ENCODE assay signal across 8 cellular contexts in genomic region chr4:20253799-20254409, GRCh38. TPM values are rescaled to one million over a fixed set of nuclear protein-coding genes. Genes with fewer than 3 reads are reported as not detected.
DNase-seq lines count a peak whose midpoint lies in the region; ATAC-seq and TF ChIP-seq lines count a peak whose summit lies in the region.

No MANE protein-coding gene starts in this region.

- H2AFZ ChIP-seq in fibroblast of lung (ENCODE audit: low read length) (peak overlapping the region; percentile 77), neuronal stem cell (ENCODE audit: low read length) (peak overlapping the region; percentile 98)

- peaks cover 5% of the 10 kb centered on the region for H3K4me1 ChIP-seq in fibroblast of lung (ENCODE audit: control insufficient read depth, extremely low read depth, insufficient read depth, low read length)
- H3K4me1 ChIP-seq in neuronal stem cell (ENCODE audit: control insufficient read depth in 2 of 2, insufficient read depth in 1 of 2, low read depth in 1 of 2, low read length in 2 of 2) = peaks cover 15 to 23% of the 10 kb centered on the region in 2 donors

- no CpG with 5 or more reads among the region's 38 CpGs for WGBS in neuronal stem cell (ENCODE audit: extremely low coverage in 2 of 2, insufficient read length in 2 of 2, insufficient replicate concordance in 1 of 2), 2 donors

- no peak overlapping the region for H2BK5ac ChIP-seq in neuronal stem cell (ENCODE audit: low read length)

- no peak overlapping the region for H3K4ac ChIP-seq in neuronal stem cell (ENCODE audit: low read length)

- no peak overlapping the region for H4K8ac ChIP-seq in neuronal stem cell (ENCODE audit: low read depth, low read length)

- H2BK120ac ChIP-seq in neuronal stem cell (ENCODE audit: low read depth, low read length) = no peak overlapping the region

- no peaks in the 10 kb centered on the region for H3K9me3 ChIP-seq in fibroblast of lung (ENCODE audit: control insufficient read depth, insufficient read depth, low read depth, low read length)
- no peaks in the 10 kb centered on the region for H3K9me3 ChIP-seq in neuronal stem cell (replicated peaks in 1 of 2; ENCODE audit: control insufficient read depth in 2 of 2, insufficient read depth in 1 of 2, low read depth in 1 of 2, low read length in 2 of 2)

- DNase-seq in AG10803 (ENCODE audit: low read depth) (peak; percentile 45), HuH-7.5 (ENCODE audit: low spot score) (peak; percentile 42), fibroblast of lung (ENCODE audit: low read depth in 2 of 2) (peak; percentile 32 to 46), neuronal stem cell (ENCODE audit: low spot score) (peak; percentile 21), inferior parietal cortex (ENCODE audit: extremely low spot score) (no peak), SHP77 (lab: John Stamatoyannopoulos, UW) (no peak)
- no peak for DNase-seq in effector CD4-positive, alpha-beta T cell

- H2AK5ac ChIP-seq in neuronal stem cell (ENCODE audit: low read depth, low read length) = peak overlapping the region; percentile 63

- peak overlapping the region; percentile 67 for H3K9ac ChIP-seq in fibroblast of lung (ENCODE audit: insufficient read depth, low read length)
- peak overlapping the region; percentile 83 for H3K9ac ChIP-seq in neuronal stem cell (ENCODE audit: low read depth, low read length, poor library complexity)

- peak overlapping the region; percentile 90 for H3K14ac ChIP-seq in neuronal stem cell (ENCODE audit: low read length)

- H2BK12ac ChIP-seq in neuronal stem cell (ENCODE audit: low read length) = no peak overlapping the region

- H4K91ac ChIP-seq in neuronal stem cell (ENCODE audit: low read depth, low read length, poor library complexity) = no peak overlapping the region

- TF ChIP-seq CTCF in AG10803 (conservative IDR thresholded peaks at IDR 0.05; ENCODE audit: low read length) = no peak
- no peak for TF ChIP-seq CTCF in fibroblast of lung (conservative IDR thresholded peaks at IDR 0.05 in 1 of 2, IDR thresholded peaks at IDR 0.05 in 1 of 2; ENCODE audit: low read depth in 1 of 2, low read length in 2 of 2)

- H3K4me2 ChIP-seq in fibroblast of lung (ENCODE audit: extremely low read depth, insufficient read depth, low read length) (peak overlapping the region; percentile 99), neuronal stem cell (ENCODE audit: insufficient read depth, low read length, poor library complexity, severe bottlenecking) (peak overlapping the region; percentile 99)

- no peaks in the 10 kb centered on the region for H4K20me1 ChIP-seq in fibroblast of lung (ENCODE audit: control insufficient read depth, extremely low read depth, insufficient read depth, low read length)

- H3K36me3 ChIP-seq in fibroblast of lung (ENCODE audit: control insufficient read depth, insufficient read depth, low read length) = no peaks in the 10 kb centered on the region
- H3K36me3 ChIP-seq in neuronal stem cell (replicated peaks in 1 of 2; ENCODE audit: control insufficient read depth in 2 of 2, insufficient read depth in 2 of 2, low read length in 2 of 2) = peaks cover 0 to 23% of the 10 kb centered on the region in 2 donors

- ATAC-seq in GM19351 (IDR thresholded peaks at IDR 0.05; ENCODE audit: unreplicated experiment) = no peak

- no peaks in the 10 kb centered on the region for H3K79me1 ChIP-seq in neuronal stem cell (ENCODE audit: low read depth, low read length)

- peak overlapping the region; percentile 67 for H2BK15ac ChIP-seq in neuronal stem cell (ENCODE audit: low read length)

- H3K23ac ChIP-seq in neuronal stem cell (ENCODE audit: low read depth, low read length, poor library complexity) = peak overlapping the region; percentile 73

- peaks cover 39% of the 10 kb centered on the region for H3K79me2 ChIP-seq in fibroblast of lung (ENCODE audit: control insufficient read depth, insufficient read depth, low read length)

- peak overlapping the region; percentile 77 for H3K18ac ChIP-seq in neuronal stem cell (ENCODE audit: low read length)

- H3K4me3 ChIP-seq in AG10803 (ENCODE audit: low read length) (peak overlapping the region; percentile 89), fibroblast of lung (replicated peaks in 1 of 4; ENCODE audit: control extremely low read depth in 1 of 4, insufficient read depth in 1 of 4, low read depth in 3 of 4, low read length in 4 of 4) (peak overlapping the region; percentile 46 to 88 (median 77)), neuronal stem cell (ENCODE audit: low read length in 2 of 2) (peak overlapping the region; percentile 75 to 83)

- H3K27ac ChIP-seq in fibroblast of lung (ENCODE audit: insufficient read depth, low read length) = peak overlapping the region; percentile 75
- no peak overlapping the region for H3K27ac ChIP-seq in neuronal stem cell (replicated peaks; ENCODE audit: low read length)

- H3K27me3 ChIP-seq in fibroblast of lung (ENCODE audit: control insufficient read depth, insufficient read depth, low read length) (no peaks in the 10 kb centered on the region), neuronal stem cell (ENCODE audit: control insufficient read depth in 3 of 3, insufficient read depth in 3 of 3, low read depth in 1 of 3, low read length in 3 of 3) (peaks cover 0 to 39% (median 26%) of the 10 kb centered on the region in 3 experiments)

RNA-seq across cellular contexts. Expression of gene SLIT2, which starts 2.2 kb away (rescaled TPM):
- 12.6 and 21.1 TPM in 2 replicates for total RNA-seq in fibroblast of lung
- polyA plus RNA-seq in fibroblast of lung = 25.8 and 27.8 TPM in 2 replicates
- polyA plus RNA-seq in fibroblast of lung (2012) = 17.0 and 21.8 TPM in 2 replicates
- 23.5 and 23.8 TPM in 2 replicates for polyA minus RNA-seq in fibroblast of lung (ENCODE audit: low replicate concordance)
- polyA plus RNA-seq in neuronal stem cell (2013, experiment 1 of 2) = 0.73 TPM
- 0.82 TPM for polyA plus RNA-seq in neuronal stem cell (2013, experiment 2 of 2)

Comparison
In these comparisons a context has a peak if more than half of its experiments do, and no peak if none do; other contexts are left out.
1. DNase-seq: peak in AG10803 (single experiment), HuH-7.5 (single experiment), fibroblast of lung (2 of 2) and neuronal stem cell (single experiment); none in inferior parietal cortex (single experiment), SHP77 (0 of 2) and effector CD4-positive, alpha-beta T cell (single experiment).
2. Peak in every context shown above with its lines, with median percentiles within 50 percentile points of each other: H3K4me3 ChIP-seq.